In the genomic region with DNA sequence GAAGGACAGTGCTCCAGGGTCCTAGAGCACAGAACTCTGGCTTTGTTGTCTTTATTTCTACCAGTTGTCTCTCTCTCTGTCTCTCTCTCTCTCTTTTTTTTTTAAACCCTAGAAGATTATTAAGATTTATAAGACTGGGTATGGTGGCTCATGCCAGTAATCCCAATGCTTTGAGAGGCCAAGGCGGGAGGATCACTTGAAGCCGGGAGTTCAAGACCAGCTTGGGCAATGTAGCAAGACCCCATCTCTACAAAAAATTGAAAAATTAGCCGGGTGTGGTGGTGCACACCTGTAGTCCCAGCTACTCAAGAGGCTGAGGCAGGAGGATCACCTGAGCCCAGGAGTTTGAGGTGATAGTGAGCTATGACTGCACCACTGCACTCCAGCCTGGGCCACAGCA, we compare ENCODE assay signal across 14 cellular contexts.
DNase-seq lines count a peak whose midpoint lies in the region; ATAC-seq and TF ChIP-seq lines count a peak whose summit lies in the region.
"Had no signal": no experiment of that assay in that cellular context is flagged by ENCODE, and none has a peak within 500 bp of the region (broad histone marks: within the 10 kb centered on the region; RNA-seq: fewer than 3 reads in every experiment).

No MANE protein-coding gene starts in this region.

- H3K36me3 Mint-ChIP-seq in progenitor cell of endocrine pancreas (ENCODE audit: insufficient read depth) = peaks cover 5% of the 10 kb centered on the region

- H3K4me3 Mint-ChIP-seq in progenitor cell of endocrine pancreas (ENCODE audit: low read depth) = no peak overlapping the region
- H3K4me3 Mint-ChIP-seq: CD4-positive, alpha-beta memory T cell had no signal

- POLR2A ChIA-PET in HEK293 (lab: Yijun Ruan, JAX) = no interaction called here

- ATAC-seq in HG02798 (IDR thresholded peaks at IDR 0.05; ENCODE audit: poor library complexity, unreplicated experiment) = no peak

- no peaks in the 10 kb centered on the region for H3K9me3 ChIP-seq in HEK293 (ENCODE audit: control insufficient read depth, insufficient read depth, low read depth, low read length)
- H3K9me3 ChIP-seq in colonic mucosa = no peaks in the 10 kb centered on the region

- H3K27me3 ChIP-seq in colonic mucosa = no peaks in the 10 kb centered on the region

- peak overlapping the region in 1 of 2 donors; percentile 0 for H3K9ac ChIP-seq in colonic mucosa (ENCODE audit: low read depth in 2 of 2, low read length in 2 of 2)
- H3K9ac ChIP-seq: GM23248 had no signal

- H3K36me3 ChIP-seq in HEK293 (ENCODE audit: control insufficient read depth in 2 of 2, insufficient read depth in 1 of 2, low read length in 2 of 2) (no peaks in the 10 kb centered on the region), colonic mucosa (no peaks in the 10 kb centered on the region)

- peaks cover 28% of the 10 kb centered on the region for H3K4me1 Mint-ChIP-seq in progenitor cell of endocrine pancreas (ENCODE audit: low read depth)

- H3K4me1 ChIP-seq in HEK293 (ENCODE audit: control insufficient read depth, insufficient read depth, low read length) = no peaks in the 10 kb centered on the region
- H3K4me1 ChIP-seq in colonic mucosa = peaks cover 16% of the 10 kb centered on the region

- no peak for TF ChIP-seq CTCF in HEK293 (tag by site-specific recombination; IDR thresholded peaks at IDR 0.05)
- no peak for TF ChIP-seq CTCF in colonic mucosa (IDR thresholded peaks at IDR 0.05)
- TF ChIP-seq CTCF in progenitor cell of endocrine pancreas (IDR thresholded peaks at IDR 0.05; ENCODE audit: unreplicated experiment) = no peak

- H3K4me3 ChIP-seq in HEK293 (ENCODE audit: low read depth, low read length) = no peak overlapping the region
- H3K4me3 ChIP-seq in colonic mucosa = no peak overlapping the region
- H3K4me3 ChIP-seq: GM23248 had no signal

- CTCF ChIA-PET in HEK293 (lab: Yijun Ruan, JAX) = interaction anchor here (0.5 to 14.5 kb wide), 12 partner anchors 15 to 252 kb away, joined by 3 to 365 read pairs (median 4); no protein-coding TSS in a partner anchor

- no peaks in the 10 kb centered on the region for H3K27me3 Mint-ChIP-seq in progenitor cell of endocrine pancreas
- H3K27me3 Mint-ChIP-seq: CD4-positive, alpha-beta memory T cell had no signal

- H3K9me3 Mint-ChIP-seq in progenitor cell of endocrine pancreas (ENCODE audit: low read depth) = peaks cover 8% of the 10 kb centered on the region

- H3K27ac ChIP-seq in HEK293 (ENCODE audit: extremely low read depth, low read depth, low read length) = no peak overlapping the region
- peak overlapping the region; percentile 88 for H3K27ac ChIP-seq in colonic mucosa
- H3K27ac ChIP-seq: GM23248 had no signal

- DNase-seq in colonic mucosa (no peak), progenitor cell of endocrine pancreas (ENCODE audit: low spot score, unreplicated experiment) (no peak), T-helper 2 cell (no peak), superior temporal gyrus (ENCODE audit: extremely low spot score) (no peak)
- DNase-seq: C1 segment of cervical spinal cord; CD4-positive, alpha-beta memory T cell; COR-L47; DMS153; DND-41; GM23248; H7; HCEC 1CT had no signal

- intact Hi-C loops in colonic mucosa (cut with DNase I) = loop anchor here (5.0 kb wide), 2 partner anchors 63 to 92 kb away; no protein-coding TSS in a partner anchor

- peak overlapping the region; percentile 25 for H3K27ac Mint-ChIP-seq in progenitor cell of endocrine pancreas

TF ChIP-seq in HEK293, 187 proteins besides CTCF, POLR2A, EP300 and RAD21:
- TF ChIP-seq SCRT1 (tag by site-specific recombination; IDR thresholded peaks at IDR 0.05; ENCODE audit: borderline replicate concordance) (no peak), ZNF121 (tag by site-specific recombination; IDR thresholded peaks at IDR 0.05) (peak; percentile 74; the same call in 1 of the 2 replicates)
